Comparison of ENCODE assay signal across 24 cellular contexts in the genomic region with DNA sequence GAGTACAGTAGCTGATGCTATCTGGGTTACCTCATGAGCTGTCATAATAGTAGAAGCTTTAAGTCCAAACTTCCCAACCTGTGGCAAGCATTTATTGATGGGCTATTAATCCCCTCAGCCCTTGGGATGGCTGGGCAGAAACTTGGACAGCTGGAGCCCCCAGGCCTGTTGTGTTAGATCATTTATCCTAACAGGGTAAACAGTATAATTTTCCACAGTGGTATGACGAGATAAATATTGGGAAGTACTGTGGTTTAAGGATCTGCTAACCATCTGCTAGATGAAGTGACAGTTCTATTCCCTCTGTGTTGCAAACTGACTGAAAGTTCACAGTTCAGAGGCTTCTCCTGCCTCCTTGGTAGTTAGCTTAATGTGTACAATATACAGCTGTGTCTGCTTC.
"Had no signal": no experiment of that assay in that cellular context is flagged by ENCODE, and none has a peak within 500 bp of the region (broad histone marks: within the 10 kb centered on the region; RNA-seq: fewer than 3 reads in every experiment).

No MANE protein-coding gene starts in this region.

- H3K27me3 ChIP-seq: dorsolateral prefrontal cortex, esophagus muscularis mucosa, foreskin keratinocyte, gastroesophageal sphincter, heart left ventricle, hepatocyte, left lung had no signal

- H3K27ac ChIP-seq: coronary artery, dorsolateral prefrontal cortex, esophagus muscularis mucosa, foreskin keratinocyte, gastroesophageal sphincter, heart left ventricle, hepatocyte, left lung, lower lobe of right lung had no signal

- ATAC-seq: foreskin keratinocyte; gastroesophageal sphincter; heart left ventricle; left colon; left lung; left ventricle myocardium superior; lower lobe of right lung; naive thymus-derived CD4-positive, alpha-beta T cell had no signal

- H3K9me3 ChIP-seq: esophagus muscularis mucosa, gastroesophageal sphincter, heart left ventricle, left lung, lower lobe of right lung had no signal

- H3K4me1 ChIP-seq: esophagus muscularis mucosa, foreskin keratinocyte, gastroesophageal sphincter, heart left ventricle, left lung, lower lobe of right lung had no signal

- DNase-seq: dermis blood vessel endothelial cell; dorsolateral prefrontal cortex; effector CD4-positive, alpha-beta T cell; effector memory CD4-positive, alpha-beta T cell; foreskin keratinocyte; heart left ventricle; hypothalamus; immature natural killer cell; islet precursor cell; kidney; kidney glomerular epithelial cell; left colon; left lung; left ventricle myocardium superior; lower lobe of right lung; mesendoderm; midbrain; naive thymus-derived CD4-positive, alpha-beta T cell had no signal

- H3K4me3 ChIP-seq: coronary artery, dorsolateral prefrontal cortex, esophagus muscularis mucosa, gastroesophageal sphincter, heart left ventricle, hepatocyte, left lung, lower lobe of right lung had no signal

- FAIRE-seq: colon, endothelial cell of umbilical vein, kidney had no signal

- H3K36me3 ChIP-seq: esophagus muscularis mucosa, gastroesophageal sphincter, heart left ventricle, left lung, lower lobe of right lung had no signal
